17 cellular contexts compared by ENCODE assay signal in the genomic region with DNA sequence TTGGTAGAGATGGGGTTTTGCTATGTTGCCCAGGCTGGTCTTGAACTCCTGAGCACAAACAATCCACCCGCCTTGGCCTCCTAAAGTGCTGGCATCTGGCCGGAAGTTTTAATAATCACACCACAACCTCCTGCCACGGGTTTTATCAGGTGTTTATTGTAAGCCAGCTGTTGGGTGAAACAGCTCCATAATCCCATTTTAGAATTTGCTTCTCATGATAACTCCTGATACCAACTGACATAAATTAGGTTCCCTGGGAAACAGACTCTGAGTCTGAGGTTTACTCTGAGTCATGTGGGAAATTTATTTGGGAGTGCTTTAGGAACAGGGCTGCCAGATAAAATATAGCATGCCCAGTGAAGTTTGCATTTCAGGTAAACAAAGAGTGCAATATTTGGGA.
DNase-seq lines count a peak whose midpoint lies in the region; ATAC-seq and TF ChIP-seq lines count a peak whose summit lies in the region.
"Had no signal": no experiment of that assay in that cellular context is flagged by ENCODE, and none has a peak within 500 bp of the region (broad histone marks: within the 10 kb centered on the region; RNA-seq: fewer than 3 reads in every experiment).

No MANE protein-coding gene starts in this region.

- H3K27me3 Mint-ChIP-seq in HFFc6 (ENCODE audit: insufficient read depth), result peaks cover 12% of the 10 kb centered on the region
- H3K27me3 Mint-ChIP-seq in natural killer cell treated with Interleukin-12 subunit alpha and Interleukin-12 subunit beta and Interleukin-15 and Interleukin-18, amount 100 ng/mL, for 72 hours, result peaks cover 5 to 7% of the 10 kb centered on the region in 2 donors

- ATAC-seq in natural killer cell treated with Interleukin-12 subunit alpha and Interleukin-12 subunit beta and Interleukin-15 and Interleukin-18, amount 100 ng/mL, for 72 hours, result no peak
- ATAC-seq: activated T-helper 17 cell treated with anti-CD3 and anti-CD28 coated beads, Interleukin-2, amount 50 U/mL, for 72 hours; heart left ventricle; stimulated activated naive B cell treated with anti-CD40 and anti-IgM and Interleukin-4, amounts not matched to agents 10 μg/mL and 1 μg/mL and 100 μg/mL, for 72 hours; WTC11 had no signal

- POLR2A ChIA-PET in AG04450 (lab: Yijun Ruan, JAX), result no interaction called here

- no peak overlapping the region for H3K4me2 ChIP-seq in mesenchymal stem cell (ENCODE audit: low read length, poor library complexity, severe bottlenecking)

- H4K8ac ChIP-seq in mesenchymal stem cell (ENCODE audit: low read length), result no peak overlapping the region

- TF ChIP-seq CTCF in AG04450 (IDR thresholded peaks at IDR 0.05; ENCODE audit: low read depth, low read length) (no peak), HFFc6 (IDR thresholded peaks at IDR 0.05) (no peak)

- no peak overlapping the region for H3K23ac ChIP-seq in mesenchymal stem cell (ENCODE audit: low read length in 2 of 2)

- peak overlapping the region; percentile 35; the same call in 1 of the 2 replicates for H3K27ac Mint-ChIP-seq in HFFc6
- no peak overlapping the region for H3K27ac Mint-ChIP-seq in natural killer cell treated with Interleukin-12 subunit alpha and Interleukin-12 subunit beta and Interleukin-15 and Interleukin-18, amount 100 ng/mL, for 72 hours
- H3K27ac Mint-ChIP-seq: activated T-helper 17 cell treated with anti-CD3 and anti-CD28 coated beads, Interleukin-2, amount 50 U/mL, for 72 hours; stimulated activated naive B cell treated with anti-CD40 and anti-IgM and Interleukin-4, amounts not matched to agents 10 μg/mL and 1 μg/mL and 100 μg/mL, for 72 hours; WTC11 had no signal

- H3K4me1 Mint-ChIP-seq in HFFc6 (ENCODE audit: low read depth), result no peaks in the 10 kb centered on the region; the same call in none of the 2 replicates
- no peaks in the 10 kb centered on the region for H3K4me1 Mint-ChIP-seq in natural killer cell treated with Interleukin-12 subunit alpha and Interleukin-12 subunit beta and Interleukin-15 and Interleukin-18, amount 100 ng/mL, for 72 hours (ENCODE audit: low read depth in 2 of 2)
- H3K4me1 Mint-ChIP-seq: stimulated activated naive B cell treated with anti-CD40 and anti-IgM and Interleukin-4, amounts not matched to agents 10 μg/mL and 1 μg/mL and 100 μg/mL, for 72 hours had no signal

- H2BK15ac ChIP-seq in mesenchymal stem cell (ENCODE audit: low read depth, poor library complexity, severe bottlenecking), result no peak overlapping the region

- WGBS in mesenchymal stem cell, result 0% methylated on average over 1 of the region's 3 CpGs

- DNase-seq in AG04450 (ENCODE audit: low read depth, low spot score) (peak; percentile 20), HFFc6 (peak; percentile 52), amniotic epithelial cell (ENCODE audit: low read depth) (peak; percentile 89), mesenchymal stem cell (peak; percentile 82), cerebellar nuclear complex (lab: John Stamatoyannopoulos, UW) (no peak), GM19238 (ENCODE audit: insufficient read length, low spot score) (no peak), NCI-H2227 (lab: John Stamatoyannopoulos, UW; ENCODE audit: unreplicated experiment) (no peak)
- DNase-seq in natural killer cell treated with Interleukin-12 subunit alpha and Interleukin-12 subunit beta and Interleukin-15 and Interleukin-18, amount 100 ng/mL, for 72 hours (ENCODE audit: low spot score), result no peak
- DNase-seq: adrenal gland; heart left ventricle; kidney; NCI-H187; NCI-H510A; stimulated activated naive B cell treated with anti-CD40 and anti-IgM and Interleukin-4, amounts not matched to agents 10 μg/mL and 1 μg/mL and 100 μg/mL, for 72 hours had no signal

- no peak overlapping the region for H3K4me3 ChIP-seq in AG04450 (ENCODE audit: low read depth, low read length)
- no peak overlapping the region for H3K4me3 ChIP-seq in mesenchymal stem cell (ENCODE audit: insufficient read depth in 1 of 2, low read depth in 1 of 2, low read length in 2 of 2)
- H3K4me3 ChIP-seq: adrenal gland, heart left ventricle had no signal

- no peaks in the 10 kb centered on the region for H3K9me3 Mint-ChIP-seq in HFFc6
- no peaks in the 10 kb centered on the region for H3K9me3 Mint-ChIP-seq in natural killer cell treated with Interleukin-12 subunit alpha and Interleukin-12 subunit beta and Interleukin-15 and Interleukin-18, amount 100 ng/mL, for 72 hours
- H3K9me3 Mint-ChIP-seq: activated T-helper 17 cell treated with anti-CD3 and anti-CD28 coated beads, Interleukin-2, amount 50 U/mL, for 72 hours; stimulated activated naive B cell treated with anti-CD40 and anti-IgM and Interleukin-4, amounts not matched to agents 10 μg/mL and 1 μg/mL and 100 μg/mL, for 72 hours; WTC11 had no signal

- H3K9me3 ChIP-seq in AG04450 (ENCODE audit: control insufficient read depth, insufficient read depth, low read length) (no peaks in the 10 kb centered on the region), mesenchymal stem cell (ENCODE audit: control insufficient read depth, low read length) (no peaks in the 10 kb centered on the region)
- H3K9me3 ChIP-seq: adrenal gland, heart left ventricle had no signal

- H3K4me1 ChIP-seq in mesenchymal stem cell (ENCODE audit: control insufficient read depth, insufficient read depth, low read depth, low read length), result no peaks in the 10 kb centered on the region
- H3K4me1 ChIP-seq: adrenal gland, heart left ventricle, parathyroid adenoma had no signal

- no peaks in the 10 kb centered on the region for H3K36me3 ChIP-seq in mesenchymal stem cell (ENCODE audit: control insufficient read depth in 1 of 2, insufficient read depth in 2 of 2, low read depth in 1 of 2, low read length in 2 of 2)
- H3K36me3 ChIP-seq: adrenal gland, heart left ventricle had no signal

- H3K36me3 Mint-ChIP-seq in HFFc6 (ENCODE audit: low read depth), result no peaks in the 10 kb centered on the region
- no peaks in the 10 kb centered on the region for H3K36me3 Mint-ChIP-seq in natural killer cell treated with Interleukin-12 subunit alpha and Interleukin-12 subunit beta and Interleukin-15 and Interleukin-18, amount 100 ng/mL, for 72 hours
- H3K36me3 Mint-ChIP-seq: stimulated activated naive B cell treated with anti-CD40 and anti-IgM and Interleukin-4, amounts not matched to agents 10 μg/mL and 1 μg/mL and 100 μg/mL, for 72 hours; WTC11 had no signal

- H3K27ac ChIP-seq in AG04450 (ENCODE audit: low read depth, low read length), result no peak overlapping the region
- no peak overlapping the region for H3K27ac ChIP-seq in mesenchymal stem cell (ENCODE audit: low read length, poor library complexity, severe bottlenecking)
- H3K27ac ChIP-seq: adrenal gland, heart left ventricle, parathyroid adenoma had no signal

- H3K27me3 ChIP-seq in AG04450 (ENCODE audit: control insufficient read depth, insufficient read depth, low read length), result no peaks in the 10 kb centered on the region
- H3K27me3 ChIP-seq in mesenchymal stem cell (ENCODE audit: control insufficient read depth in 1 of 2, insufficient read depth in 1 of 2, low read length in 2 of 2), result no peaks in the 10 kb centered on the region
- H3K27me3 ChIP-seq: adrenal gland had no signal

- H4K91ac ChIP-seq in mesenchymal stem cell (ENCODE audit: low read length), result no peak overlapping the region

- H3K4me3 Mint-ChIP-seq in HFFc6, result no peak overlapping the region
- H3K4me3 Mint-ChIP-seq in natural killer cell treated with Interleukin-12 subunit alpha and Interleukin-12 subunit beta and Interleukin-15 and Interleukin-18, amount 100 ng/mL, for 72 hours, result no peak overlapping the region
- H3K4me3 Mint-ChIP-seq: activated T-helper 17 cell treated with anti-CD3 and anti-CD28 coated beads, Interleukin-2, amount 50 U/mL, for 72 hours; stimulated activated naive B cell treated with anti-CD40 and anti-IgM and Interleukin-4, amounts not matched to agents 10 μg/mL and 1 μg/mL and 100 μg/mL, for 72 hours; WTC11 had no signal

- H2AK5ac ChIP-seq in mesenchymal stem cell (ENCODE audit: low read length, severe bottlenecking), result no peak overlapping the region

- H2AFZ ChIP-seq in mesenchymal stem cell (ENCODE audit: low read depth, low read length), result no peak overlapping the region
- H2AFZ ChIP-seq: parathyroid adenoma had no signal

- CTCF ChIA-PET in AG04450 (lab: Charles Lee), result no interaction called here

- no peak overlapping the region for H2BK5ac ChIP-seq in mesenchymal stem cell (ENCODE audit: low read depth, low read length, poor library complexity, severe bottlenecking)

- no peaks in the 10 kb centered on the region for H3K79me1 ChIP-seq in mesenchymal stem cell (replicated peaks; ENCODE audit: low read length, poor library complexity, severe bottlenecking)

- no peak overlapping the region for H3K18ac ChIP-seq in mesenchymal stem cell (ENCODE audit: low read depth in 1 of 2, low read length in 2 of 2)

- no peak overlapping the region for H2BK120ac ChIP-seq in mesenchymal stem cell (ENCODE audit: low read depth, low read length)

- H3K4ac ChIP-seq in mesenchymal stem cell (ENCODE audit: low read depth in 1 of 2, low read length in 2 of 2), result no peak overlapping the region

- H3K14ac ChIP-seq in mesenchymal stem cell (ENCODE audit: low read length in 2 of 2), result no peak overlapping the region

- H3K9ac ChIP-seq in mesenchymal stem cell (ENCODE audit: low read length), result no peak overlapping the region
- H3K9ac ChIP-seq: parathyroid adenoma had no signal

- no peak overlapping the region for H2BK12ac ChIP-seq in mesenchymal stem cell (ENCODE audit: low read length in 2 of 2)

Comparison
In these comparisons a context has a peak if more than half of its experiments do, and no peak if none do; other contexts are left out.
1. DNase-seq: peak in AG04450 (single experiment), HFFc6 (single experiment), amniotic epithelial cell (single experiment) and mesenchymal stem cell (single experiment); none in natural killer cell treated with Interleukin-12 subunit alpha and Interleukin-12 subunit beta and Interleukin-15 and Interleukin-18, amount 100 ng/mL, for 72 hours (single experiment), cerebellar nuclear complex (0 of 2), GM19238 (single experiment) and NCI-H2227 (single experiment).